Comparison of ENCODE assay signal across 27 cellular contexts in the genomic region with DNA sequence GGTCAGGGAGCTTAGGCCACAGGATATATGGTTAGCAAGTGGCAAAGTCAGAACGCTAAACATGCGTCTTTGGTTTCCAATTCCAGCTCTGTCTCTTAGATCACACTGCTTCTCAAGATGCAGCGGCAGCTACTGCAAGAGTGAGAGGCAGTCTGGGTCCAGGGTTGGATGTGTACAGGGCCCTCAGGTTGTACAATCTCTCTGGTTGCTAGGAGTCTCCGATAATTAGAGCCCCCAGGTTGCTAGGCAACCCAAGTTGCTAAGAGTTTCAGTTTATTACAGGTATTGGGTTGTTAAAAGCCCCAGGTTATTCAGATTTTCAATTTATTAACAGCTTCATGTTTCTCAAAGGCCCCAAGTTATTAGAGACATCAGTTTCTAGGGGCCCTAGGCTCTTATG. TPM values are rescaled to one million over a fixed set of nuclear protein-coding genes. Genes with fewer than 3 reads are reported as not detected.
A peak's percentile ranks its signal among the peaks of the same experiment; 100 is the strongest.
DNase-seq lines count a peak whose midpoint lies in the region; TF ChIP-seq lines count a peak whose summit lies in the region.
"Had no signal": no experiment of that assay in that cellular context is flagged by ENCODE, and none has a peak within 500 bp of the region (broad histone marks: within the 10 kb centered on the region; RNA-seq: fewer than 3 reads in every experiment).

No MANE protein-coding gene starts in this region.

- H3K27ac ChIP-seq in MM.1S (ENCODE audit: low read length) (peak overlapping the region; percentile 91), osteoblast (ENCODE audit: low read depth, low read length) (no peak overlapping the region)
- H3K27ac ChIP-seq: A549; BLaER1 treated with 17β-estradiol and CSF1 and Interleukin-3, amounts not matched to agents 10 nM and 100 nM; SJCRH30 had no signal

- H3K9me2 ChIP-seq in MM.1S (replicated peaks; ENCODE audit: insufficient read depth, low read length): no peaks in the 10 kb centered on the region

- H3K36me3 ChIP-seq in MM.1S (replicated peaks; ENCODE audit: insufficient read depth, low read length) (no peaks in the 10 kb centered on the region), osteoblast (ENCODE audit: insufficient read depth, low read length) (no peaks in the 10 kb centered on the region)
- H3K36me3 ChIP-seq: SJCRH30 had no signal

- H3K4me2 ChIP-seq in MM.1S (ENCODE audit: low read depth, low read length) (peak overlapping the region; percentile 15; the same call in 1 of the 2 replicates), osteoblast (ENCODE audit: insufficient read depth, low read length) (no peak overlapping the region)
- H3K4me2 ChIP-seq: A549; BLaER1 treated with 17β-estradiol and CSF1 and Interleukin-3, amounts not matched to agents 10 nM and 100 nM; GM23338 had no signal

- DNase-seq in DMS79 (lab: John Stamatoyannopoulos, UW) (peak; percentile 20), MM.1S (peak; percentile 38), NCI-H748 treated with DMSO at 0.1 percent for 48 hours (lab: John Stamatoyannopoulos, UW) (peak; percentile 28), osteoblast (ENCODE audit: insufficient read length, low spot score, missing footprints) (peak; percentile 34), HPDE6-E6E7 (ENCODE audit: extremely low spot score) (no peak), cortex of kidney (lab: John Stamatoyannopoulos, UW) (no peak)
- no peak for DNase-seq in activated naive CD4-positive, alpha-beta T cell treated with anti-CD3 and anti-CD28 coated beads, Interleukin-2, amount 50 U/mL, for 16 hours
- DNase-seq: AML-193; CD4-positive, alpha-beta T cell; DMS53; EL; GDM1; H9; IMR-90; NCI-H1092 treated with DMSO at 0.1 percent for 48 hours; NCI-H1694; NCI-H2029 treated with DMSO at 0.1 percent for 48 hours; NCI-H446 treated with DMSO at 0.1 percent for 48 hours; NCI-H526; PC-3; SJCRH30; T-helper 17 cell had no signal

- H3K27me3 ChIP-seq in MM.1S (replicated peaks; ENCODE audit: insufficient read depth, low read length): no peaks in the 10 kb centered on the region
- H3K27me3 ChIP-seq in osteoblast (ENCODE audit: insufficient read depth, low read length): peaks cover 2% of the 10 kb centered on the region
- H3K27me3 ChIP-seq: BLaER1 treated with 17β-estradiol and CSF1 and Interleukin-3, amounts not matched to agents 10 nM and 100 nM had no signal

- H2AFZ ChIP-seq in MM.1S (ENCODE audit: low read length) (no peak overlapping the region), osteoblast (ENCODE audit: low read length) (no peak overlapping the region)
- H2AFZ ChIP-seq: GM23338 had no signal

- H3K4me1 ChIP-seq in MM.1S (ENCODE audit: low read length) (peaks cover 30% of the 10 kb centered on the region), osteoblast (ENCODE audit: insufficient read depth, low read length) (no peaks in the 10 kb centered on the region)
- H3K4me1 ChIP-seq: A549 had no signal

- H3K9me3 ChIP-seq in MM.1S (replicated peaks; ENCODE audit: insufficient read depth, low read length) (no peaks in the 10 kb centered on the region), osteoblast (ENCODE audit: low read depth, low read length) (no peaks in the 10 kb centered on the region)
- H3K9me3 ChIP-seq: SJCRH30 had no signal

- H3K9ac ChIP-seq in MM.1S (ENCODE audit: low read length): peak overlapping the region; percentile 44
- H3K9ac ChIP-seq: BLaER1 treated with 17β-estradiol and CSF1 and Interleukin-3, amounts not matched to agents 10 nM and 100 nM had no signal

- no peaks in the 10 kb centered on the region for H4K20me1 ChIP-seq in MM.1S (ENCODE audit: insufficient read depth, low read length)
- H4K20me1 ChIP-seq in osteoblast (ENCODE audit: insufficient read depth, low read length): no peaks in the 10 kb centered on the region
- H4K20me1 ChIP-seq: BLaER1 treated with 17β-estradiol and CSF1 and Interleukin-3, amounts not matched to agents 10 nM and 100 nM had no signal

- TF ChIP-seq CTCF in MM.1S (IDR thresholded peaks at IDR 0.05; ENCODE audit: low read length) (no peak), osteoblast (IDR thresholded peaks at IDR 0.05; ENCODE audit: extremely low read depth, low read depth, low read length) (no peak)

- H3F3A ChIP-seq in MM.1S (ENCODE audit: insufficient read depth, low read length): peaks cover 19% of the 10 kb centered on the region

- H3K79me2 ChIP-seq in MM.1S (ENCODE audit: low read length): no peaks in the 10 kb centered on the region
- no peaks in the 10 kb centered on the region for H3K79me2 ChIP-seq in osteoblast (ENCODE audit: insufficient read depth, low read length)

- H3K4me3 ChIP-seq in MM.1S (ENCODE audit: low read length) (no peak overlapping the region), osteoblast (ENCODE audit: insufficient read depth, low read length) (no peak overlapping the region)
- H3K4me3 ChIP-seq: A549; BLaER1 treated with 17β-estradiol and CSF1 and Interleukin-3, amounts not matched to agents 10 nM and 100 nM; GM12878; GM23338; SJCRH30 had no signal

RNA-seq across cellular contexts. Expression of a gene that starts 15.5 kb away (rescaled TPM):
- total RNA-seq in osteoblast: not detected in 2 replicates
- total RNA-seq: CD4-positive, alpha-beta T cell; GM12878; GM23338; H9; IMR-90; PC-3; Right ventricle myocardium inferior; SJCRH30; T-helper 17 cell had no signal

RNA-seq across cellular contexts. Expression of a gene that starts 48.2 kb away (rescaled TPM):
- 103 and 121 TPM in 2 replicates for total RNA-seq in osteoblast
- total RNA-seq: CD4-positive, alpha-beta T cell; T-helper 17 cell had no signal

Comparison
In these comparisons a context has a peak if more than half of its experiments do, and no peak if none do; other contexts are left out.
1. DNase-seq: peak in DMS79 (single experiment), MM.1S (single experiment), NCI-H748 treated with DMSO at 0.1 percent for 48 hours (single experiment) and osteoblast (single experiment); none in HPDE6-E6E7 (single experiment), cortex of kidney (single experiment) and activated naive CD4-positive, alpha-beta T cell treated with anti-CD3 and anti-CD28 coated beads, Interleukin-2, amount 50 U/mL, for 16 hours (single experiment).